ENCODE assay signal across 11 cellular contexts in genomic region chr4:47662975-47663374, GRCh38.
DNase-seq lines count a peak whose midpoint lies in the region; ATAC-seq, FAIRE-seq and TF ChIP-seq lines count a peak whose summit lies in the region.
"Had no signal": no experiment of that assay in that cellular context is flagged by ENCODE, and none has a peak within 500 bp of the region (broad histone marks: within the 10 kb centered on the region; RNA-seq: fewer than 3 reads in every experiment).

No MANE protein-coding gene starts in this region.

- no peaks in the 10 kb centered on the region for H4K20me1 ChIP-seq in OCI-LY7 (ENCODE audit: insufficient read depth, low read length)

- H3K79me2 ChIP-seq in OCI-LY7 (ENCODE audit: insufficient read depth, low read depth, low read length) = no peaks in the 10 kb centered on the region

- peak; percentile 1 for DNase-seq in stimulated activated naive CD4-positive, alpha-beta T cell treated with Interleukin-2 at 50 U/mL for 16 hours (lab: John Stamatoyannopoulos, UW)
- DNase-seq in stimulated activated naive CD4-positive, alpha-beta T cell (lab: John Stamatoyannopoulos, UW) = no peak
- peak; percentile 43 for DNase-seq in OCI-LY7 (ENCODE audit: low spot score)
- peak; percentile 23 for DNase-seq in epithelial cell of esophagus (ENCODE audit: low read depth)
- DNase-seq in upper lobe of right lung = no peak
- DNase-seq in H54 (ENCODE audit: insufficient read length, low spot score) = no peak
- no peak for DNase-seq in foreskin melanocyte
- DNase-seq in COLO829 (ENCODE audit: low spot score) = no peak
- DNase-seq: dorsolateral prefrontal cortex, NCI-H1105 treated with DMSO at 0.1 percent for 48 hours, T1000 had no signal

- H3K27ac ChIP-seq in OCI-LY7 (ENCODE audit: low read depth, low read length, poor library complexity, severe bottlenecking) (no peak overlapping the region), upper lobe of right lung (no peak overlapping the region)
- H3K27ac ChIP-seq: dorsolateral prefrontal cortex had no signal

- H3K36me3 ChIP-seq in OCI-LY7 (ENCODE audit: insufficient read depth, low read length) (no peaks in the 10 kb centered on the region), upper lobe of right lung (no peaks in the 10 kb centered on the region)

- no peak overlapping the region for H2AFZ ChIP-seq in OCI-LY7 (ENCODE audit: low read length)

- POLR2A ChIA-PET in OCI-LY7 (lab: Charles Lee) = interaction anchor here (0.6 kb wide), 1 partner anchor 713 kb away, joined by 4 read pairs; no protein-coding TSS in a partner anchor

- CTCF ChIA-PET in OCI-LY7 (lab: Charles Lee; ENCODE audit: unreplicated experiment) = no interaction called here

- no peak for FAIRE-seq in H54 (lab: Jason Lieb, UNC)

- ATAC-seq in upper lobe of right lung = no peak

- no TSS peak for BruUV-seq in OCI-LY7 (replicated peaks; lab: Mats Ljungman, UMichigan)

- no peak overlapping the region for H3K4me2 ChIP-seq in OCI-LY7 (ENCODE audit: low read length)

- intact Hi-C loops in OCI-LY7 (cut with micrococcal nuclease; ENCODE audit: unreplicated experiment) = no loop called here
- intact Hi-C loops in upper lobe of right lung (cut with DNase I) = no loop called here

- H3K9me3 ChIP-seq in OCI-LY7 (ENCODE audit: low read length) (no peaks in the 10 kb centered on the region), upper lobe of right lung (no peaks in the 10 kb centered on the region)

- peaks cover 3% of the 10 kb centered on the region for H3K27me3 ChIP-seq in upper lobe of right lung
- H3K27me3 ChIP-seq: dorsolateral prefrontal cortex had no signal

- no peaks in the 10 kb centered on the region for H3K9me2 ChIP-seq in OCI-LY7 (ENCODE audit: insufficient read depth, low read length)

- H3K4me3 ChIP-seq in OCI-LY7 (ENCODE audit: low read depth, low read length, poor library complexity, severe bottlenecking) (no peak overlapping the region), epithelial cell of esophagus (ENCODE audit: low read length) (no peak overlapping the region), upper lobe of right lung (no peak overlapping the region)
- H3K4me3 ChIP-seq: dorsolateral prefrontal cortex had no signal

- H3K4me1 ChIP-seq in OCI-LY7 (ENCODE audit: insufficient read depth, low read length, poor library complexity, severe bottlenecking) = no peaks in the 10 kb centered on the region
- H3K4me1 ChIP-seq in upper lobe of right lung = no peaks in the 10 kb centered on the region

- TF ChIP-seq POLR2A in H54 (IDR thresholded peaks at IDR 0.05; ENCODE audit: low read depth, low read length) = no peak

- TF ChIP-seq CTCF in OCI-LY7 (conservative IDR thresholded peaks at IDR 0.05; ENCODE audit: low read length) (peak; percentile 76), epithelial cell of esophagus (IDR thresholded peaks at IDR 0.05; ENCODE audit: insufficient read depth, low read depth, low read length, missing control alignments) (peak; percentile 23), upper lobe of right lung (IDR thresholded peaks at IDR 0.05) (peak; percentile 38)

Comparison
In these comparisons a context has a peak if more than half of its experiments do, and no peak if none do; other contexts are left out.
1. DNase-seq: peak in stimulated activated naive CD4-positive, alpha-beta T cell treated with Interleukin-2 at 50 U/mL for 16 hours (single experiment), OCI-LY7 (single experiment) and epithelial cell of esophagus (single experiment); none in stimulated activated naive CD4-positive, alpha-beta T cell (0 of 6), upper lobe of right lung (single experiment), H54 (single experiment), foreskin melanocyte (single experiment) and COLO829 (single experiment).
2. CTCF ChIP-seq: peak in every context shown above with its lines; median percentile 76 in OCI-LY7; 38 in upper lobe of right lung; 23 in epithelial cell of esophagus.